11 cellular contexts compared by ENCODE assay signal in the genomic region with DNA sequence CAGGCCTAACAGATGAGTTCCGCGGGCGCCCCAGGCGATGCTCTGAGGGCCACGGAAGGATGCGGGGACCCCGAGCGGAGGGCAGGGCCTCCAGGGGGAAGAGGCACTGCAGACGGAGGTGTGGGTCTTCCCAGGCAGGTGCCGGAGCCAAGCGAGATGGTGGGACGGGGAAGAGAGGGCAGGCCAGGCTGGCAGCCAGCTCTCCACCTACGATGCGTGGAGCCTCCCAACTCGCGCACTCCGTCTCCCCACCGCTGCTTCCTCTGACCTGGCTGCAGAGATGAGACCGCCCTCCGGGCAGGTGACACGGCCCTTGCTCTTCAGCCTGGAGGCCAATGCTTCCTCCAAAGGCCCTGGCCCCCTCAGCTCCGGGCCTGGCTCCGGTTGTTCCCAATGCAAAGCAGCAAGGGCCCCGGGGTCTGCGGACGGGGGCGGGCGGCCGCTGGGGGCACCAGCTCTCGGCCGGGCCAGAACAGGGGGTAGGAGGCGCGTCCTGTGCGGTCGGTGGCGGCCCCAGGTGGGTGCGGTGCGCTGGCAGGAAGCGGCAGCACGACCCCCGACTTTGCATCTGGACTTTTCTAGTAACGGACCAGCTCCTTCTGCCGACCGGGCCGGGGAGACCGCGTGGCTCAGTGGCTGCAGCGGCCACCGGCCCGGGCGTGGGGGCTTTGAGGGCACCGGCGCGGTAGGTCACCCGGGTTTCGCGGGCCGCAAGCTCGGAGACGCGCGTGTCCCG. TPM values are rescaled to one million over a fixed set of nuclear protein-coding genes. Genes with fewer than 3 reads are reported as not detected.
A peak's percentile ranks its signal among the peaks of the same experiment; 100 is the strongest.
DNase-seq lines count a peak whose midpoint lies in the region; ATAC-seq and TF ChIP-seq lines count a peak whose summit lies in the region.
"Had no signal": no experiment of that assay in that cellular context is flagged by ENCODE, and none has a peak within 500 bp of the region (broad histone marks: within the 10 kb centered on the region; RNA-seq: fewer than 3 reads in every experiment).

No MANE protein-coding gene starts in this region.

- H3K4me3 ChIP-seq in colonic mucosa, result peak overlapping the region; percentile 39
- no peak overlapping the region for H3K4me3 ChIP-seq in osteoblast (ENCODE audit: insufficient read depth, low read length)

- H3K9me3 ChIP-seq in colonic mucosa (no peaks in the 10 kb centered on the region), osteoblast (ENCODE audit: low read depth, low read length) (no peaks in the 10 kb centered on the region)

- intact Hi-C loops in activated CD8-positive, alpha-beta T cell treated with anti-CD3 and anti-CD28 coated beads for 36 hours (cut with micrococcal nuclease), result no loop called here
- intact Hi-C loops in colonic mucosa (cut with DNase I), result no loop called here

- peaks cover 5% of the 10 kb centered on the region for H3K27me3 Mint-ChIP-seq in activated CD8-positive, alpha-beta T cell treated with anti-CD3 and anti-CD28 coated beads for 36 hours
- H3K27me3 Mint-ChIP-seq in activated CD8-positive, alpha-beta T cell treated with anti-CD3 and anti-CD28 coated beads, Interleukin-2, amount 10 ng/mL, durations not matched to agents 7 days and 5 days (ENCODE audit: low read depth), result peaks cover 29% of the 10 kb centered on the region
- H3K27me3 Mint-ChIP-seq in mesothelial cell of epicardium (ENCODE audit: low read depth), result peaks cover 57% of the 10 kb centered on the region

- no peaks in the 10 kb centered on the region for H3K79me2 ChIP-seq in osteoblast (ENCODE audit: insufficient read depth, low read length)

- H3K27ac ChIP-seq in colonic mucosa, result no peak overlapping the region
- peak overlapping the region; percentile 65 for H3K27ac ChIP-seq in temporal lobe (ENCODE audit: low read depth, low read length)
- H3K27ac ChIP-seq in osteoblast (ENCODE audit: low read depth, low read length), result no peak overlapping the region
- H3K27ac ChIP-seq: RWPE1 had no signal

- H4K20me1 ChIP-seq in osteoblast (ENCODE audit: insufficient read depth, low read length), result no peaks in the 10 kb centered on the region

- H3K4me1 ChIP-seq in colonic mucosa (no peaks in the 10 kb centered on the region), osteoblast (ENCODE audit: insufficient read depth, low read length) (no peaks in the 10 kb centered on the region)

- peak overlapping the region in 1 of 2 donors; percentile 2 for H3K9ac ChIP-seq in colonic mucosa (ENCODE audit: low read depth in 2 of 2, low read length in 2 of 2)

- no peaks in the 10 kb centered on the region for H3K36me3 Mint-ChIP-seq in activated CD8-positive, alpha-beta T cell treated with anti-CD3 and anti-CD28 coated beads for 36 hours (ENCODE audit: low read depth)
- H3K36me3 Mint-ChIP-seq in activated CD8-positive, alpha-beta T cell treated with anti-CD3 and anti-CD28 coated beads, Interleukin-2, amount 10 ng/mL, durations not matched to agents 7 days and 5 days (ENCODE audit: low read depth), result no peaks in the 10 kb centered on the region
- no peaks in the 10 kb centered on the region for H3K36me3 Mint-ChIP-seq in mesothelial cell of epicardium

- CTCF ChIA-PET in activated CD8-positive, alpha-beta T cell treated with anti-CD3 and anti-CD28 coated beads for 36 hours (lab: Charles Lee), result interaction anchor here (1.2 to 1.9 kb wide), 3 partner anchors 9 to 16 kb away, joined by 4 to 6 read pairs (median 5); a partner anchor contains a TSS
- CTCF ChIA-PET in activated CD8-positive, alpha-beta T cell treated with anti-CD3 and anti-CD28 coated beads, Interleukin-2, amount 10 ng/mL, durations not matched to agents 7 days and 5 days (lab: Charles Lee), result no interaction called here

- H3K4me3 Mint-ChIP-seq in activated CD8-positive, alpha-beta T cell treated with anti-CD3 and anti-CD28 coated beads for 36 hours, result peak overlapping the region; percentile 7
- no peak overlapping the region for H3K4me3 Mint-ChIP-seq in activated CD8-positive, alpha-beta T cell treated with anti-CD3 and anti-CD28 coated beads, Interleukin-2, amount 10 ng/mL, durations not matched to agents 7 days and 5 days
- peak overlapping the region; percentile 41 for H3K4me3 Mint-ChIP-seq in mesothelial cell of epicardium

- H3K9me3 Mint-ChIP-seq in activated CD8-positive, alpha-beta T cell treated with anti-CD3 and anti-CD28 coated beads for 36 hours, result no peaks in the 10 kb centered on the region
- no peaks in the 10 kb centered on the region for H3K9me3 Mint-ChIP-seq in activated CD8-positive, alpha-beta T cell treated with anti-CD3 and anti-CD28 coated beads, Interleukin-2, amount 10 ng/mL, durations not matched to agents 7 days and 5 days (ENCODE audit: insufficient read depth)
- H3K9me3 Mint-ChIP-seq in mesothelial cell of epicardium, result no peaks in the 10 kb centered on the region

- TF ChIP-seq CTCF in activated CD8-positive, alpha-beta T cell treated with anti-CD3 and anti-CD28 coated beads for 36 hours (IDR thresholded peaks at IDR 0.05), result no peak
- TF ChIP-seq CTCF in colonic mucosa (IDR thresholded peaks at IDR 0.05), result no peak
- no peak for TF ChIP-seq CTCF in mesothelial cell of epicardium (IDR thresholded peaks at IDR 0.05; ENCODE audit: unreplicated experiment)
- TF ChIP-seq CTCF in osteoblast (IDR thresholded peaks at IDR 0.05; ENCODE audit: extremely low read depth, low read depth, low read length), result no peak

- peaks cover 10% of the 10 kb centered on the region for H3K4me1 Mint-ChIP-seq in activated CD8-positive, alpha-beta T cell treated with anti-CD3 and anti-CD28 coated beads for 36 hours (ENCODE audit: low read depth)
- peaks cover 2% of the 10 kb centered on the region for H3K4me1 Mint-ChIP-seq in activated CD8-positive, alpha-beta T cell treated with anti-CD3 and anti-CD28 coated beads, Interleukin-2, amount 10 ng/mL, durations not matched to agents 7 days and 5 days (ENCODE audit: low read depth)
- H3K4me1 Mint-ChIP-seq in mesothelial cell of epicardium, result no peaks in the 10 kb centered on the region

- POLR2A ChIA-PET in activated CD8-positive, alpha-beta T cell treated with anti-CD3 and anti-CD28 coated beads for 36 hours (lab: Charles Lee), result interaction anchor here (4.7 kb wide), 1 partner anchor 9 kb away, joined by 30 read pairs; a partner anchor contains a TSS
- POLR2A ChIA-PET in activated CD8-positive, alpha-beta T cell treated with anti-CD3 and anti-CD28 coated beads, Interleukin-2, amount 10 ng/mL, durations not matched to agents 7 days and 5 days (lab: Charles Lee), result no interaction called here

- peaks cover 34% of the 10 kb centered on the region for H3K27me3 ChIP-seq in colonic mucosa
- H3K27me3 ChIP-seq in osteoblast (ENCODE audit: insufficient read depth, low read length), result peaks cover 57% of the 10 kb centered on the region

- no peak for ATAC-seq in activated CD8-positive, alpha-beta T cell treated with anti-CD3 and anti-CD28 coated beads for 36 hours
- ATAC-seq in activated CD8-positive, alpha-beta T cell treated with anti-CD3 and anti-CD28 coated beads, Interleukin-2, amount 10 ng/mL, durations not matched to agents 7 days and 5 days, result no peak

- no peak overlapping the region for H2AFZ ChIP-seq in osteoblast (ENCODE audit: low read length)

- H3K27ac Mint-ChIP-seq in activated CD8-positive, alpha-beta T cell treated with anti-CD3 and anti-CD28 coated beads for 36 hours, result no peak overlapping the region
- no peak overlapping the region for H3K27ac Mint-ChIP-seq in activated CD8-positive, alpha-beta T cell treated with anti-CD3 and anti-CD28 coated beads, Interleukin-2, amount 10 ng/mL, durations not matched to agents 7 days and 5 days
- no peak overlapping the region for H3K27ac Mint-ChIP-seq in mesothelial cell of epicardium

- DNase-seq in activated CD8-positive, alpha-beta T cell treated with anti-CD3 and anti-CD28 coated beads for 36 hours, result no peak
- DNase-seq in activated CD8-positive, alpha-beta T cell treated with anti-CD3 and anti-CD28 coated beads, Interleukin-2, amount 10 ng/mL, durations not matched to agents 7 days and 5 days, result no peak
- DNase-seq in colonic mucosa, result no peak
- DNase-seq in mesothelial cell of epicardium (ENCODE audit: low spot score in 2 of 2, unreplicated experiment in 2 of 2), result peak in 1 of 2 experiments; percentile 18
- no peak for DNase-seq in GM19238 (ENCODE audit: insufficient read length, low spot score)
- DNase-seq in osteoblast (ENCODE audit: insufficient read length, low spot score, missing footprints), result no peak
- DNase-seq in hepatic stellate cell (ENCODE audit: low spot score), result no peak
- DNase-seq: ACHN, cerebellar nuclear complex had no signal

- H3K36me3 ChIP-seq in colonic mucosa (no peaks in the 10 kb centered on the region), osteoblast (ENCODE audit: insufficient read depth, low read length) (no peaks in the 10 kb centered on the region)

- no peak overlapping the region for H3K4me2 ChIP-seq in osteoblast (ENCODE audit: insufficient read depth, low read length)

RNA-seq across cellular contexts. Expression of a gene that starts 1.5 kb away (rescaled TPM):
- 1 to 10 TPM; 1.6 to 2.1 TPM for total RNA-seq in activated CD8-positive, alpha-beta T cell treated with anti-CD3 and anti-CD28 coated beads for 36 hours
- total RNA-seq in activated CD8-positive, alpha-beta T cell treated with anti-CD3 and anti-CD28 coated beads, Interleukin-2, amount 10 ng/mL, durations not matched to agents 7 days and 5 days, result not detected
- total RNA-seq in colonic mucosa, result under 1 TPM; 0.20 to 0.61 TPM
- 4.7 to 6.0 TPM (median 5.1 TPM) in 3 replicates for total RNA-seq in mesothelial cell of epicardium
- 21.6 TPM for total RNA-seq in temporal lobe
- under 0.01 TPM in 1 of 2 replicates, not detected in the other for total RNA-seq in osteoblast

RNA-seq across cellular contexts. Expression of a gene that starts 9.2 kb away (rescaled TPM):
- total RNA-seq in activated CD8-positive, alpha-beta T cell treated with anti-CD3 and anti-CD28 coated beads for 36 hours, result 1 to 10 TPM; 8.7 to 9.7 TPM
- 10 to 100 TPM; 14.3 to 17.4 TPM for total RNA-seq in activated CD8-positive, alpha-beta T cell treated with anti-CD3 and anti-CD28 coated beads, Interleukin-2, amount 10 ng/mL, durations not matched to agents 7 days and 5 days
- total RNA-seq in colonic mucosa (10 to 100 TPM in 1 of 2 donors, 1 to 10 TPM in 1; 8.4 to 12.8 TPM), mesothelial cell of epicardium (33.1 to 38.1 TPM (median 37.4 TPM) in 3 replicates), temporal lobe (10.6 TPM), osteoblast (25.3 and 35.8 TPM in 2 replicates)
